20 cellular contexts compared by ENCODE assay signal in genomic region chr2:217959723-217960122, GRCh38. TPM values are rescaled to one million over a fixed set of nuclear protein-coding genes. Genes with fewer than 3 reads are reported as not detected.
A peak's percentile ranks its signal among the peaks of the same experiment; 100 is the strongest.
DNase-seq lines count a peak whose midpoint lies in the region; ATAC-seq, FAIRE-seq and TF ChIP-seq lines count a peak whose summit lies in the region.
"Had no signal": no experiment of that assay in that cellular context is flagged by ENCODE, and none has a peak within 500 bp of the region (broad histone marks: within the 10 kb centered on the region; RNA-seq: fewer than 3 reads in every experiment).

No MANE protein-coding gene starts in this region.

- peak overlapping the region; percentile 8 for H3K4me2 ChIP-seq in astrocyte (ENCODE audit: low read length)

- peaks cover 31% of the 10 kb centered on the region for H3K36me3 Mint-ChIP-seq in astrocyte (ENCODE audit: low read depth, unreplicated experiment)
- H3K36me3 Mint-ChIP-seq: CD8-positive, alpha-beta T cell; naive B cell had no signal

- DNase-seq in astrocyte (ENCODE audit: low read depth) (peak; percentile 31), left ventricle myocardium inferior (no peak), myocyte (ENCODE audit: low read depth) (peak; percentile 76), thoracic aorta (ENCODE audit: low spot score) (peak; percentile 1), NCI-H1417 treated with DMSO at 0.1 percent for 48 hours (lab: John Stamatoyannopoulos, UW) (no peak), NCI-H2196 (lab: John Stamatoyannopoulos, UW; ENCODE audit: unreplicated experiment) (no peak)
- DNase-seq: activated naive CD4-positive, alpha-beta T cell treated with anti-CD3 and anti-CD28 coated beads for 36 hours; activated T-cell treated with anti-CD3 and anti-CD28 coated beads for 4 hours; CD8-positive, alpha-beta T cell; DMS79; naive B cell; NCI-H146; NCI-H226; RPMI8226; SW 1271; upper lobe of left lung had no signal

- H2AFZ ChIP-seq in astrocyte (ENCODE audit: low read depth, low read length), result no peak overlapping the region

- peaks cover 3% of the 10 kb centered on the region for H3K36me3 ChIP-seq in astrocyte (ENCODE audit: insufficient read depth, low read length)
- H3K36me3 ChIP-seq in left ventricle myocardium inferior, result no peaks in the 10 kb centered on the region
- no peaks in the 10 kb centered on the region for H3K36me3 ChIP-seq in thoracic aorta
- H3K36me3 ChIP-seq: upper lobe of left lung had no signal

- H3K4me1 ChIP-seq in astrocyte (ENCODE audit: insufficient read depth, low read length), result peaks cover 15% of the 10 kb centered on the region
- peaks cover 96% of the 10 kb centered on the region for H3K4me1 ChIP-seq in left ventricle myocardium inferior
- peaks cover 29 to 91% of the 10 kb centered on the region in 2 donors for H3K4me1 ChIP-seq in thoracic aorta (ENCODE audit: control insufficient read depth in 1 of 2, low read depth in 2 of 2)

- H3K27ac Mint-ChIP-seq in astrocyte (ENCODE audit: unreplicated experiment), result peak overlapping the region; percentile 95
- H3K27ac Mint-ChIP-seq: activated naive CD4-positive, alpha-beta T cell treated with anti-CD3 and anti-CD28 coated beads for 36 hours; CD8-positive, alpha-beta T cell; naive B cell had no signal

- TF ChIP-seq CTCF in astrocyte (IDR thresholded peaks at IDR 0.05; ENCODE audit: insufficient read depth, low read depth, low read length) (no peak), left ventricle myocardium inferior (IDR thresholded peaks at IDR 0.05; ENCODE audit: borderline replicate concordance) (no peak), thoracic aorta (IDR thresholded peaks at IDR 0.05) (no peak)

- no peak overlapping the region for H3K9ac ChIP-seq in astrocyte (ENCODE audit: low read length)

- H3K27ac ChIP-seq in astrocyte (ENCODE audit: low read depth, low read length) (no peak overlapping the region), left ventricle myocardium inferior (replicated peaks) (peak overlapping the region; percentile 86), thoracic aorta (peak overlapping the region; percentile 88 to 93)
- H3K27ac ChIP-seq: upper lobe of left lung had no signal

- no peak for FAIRE-seq in astrocyte (lab: Jason Lieb, UNC)
- FAIRE-seq: colon had no signal

- H3K27me3 Mint-ChIP-seq in astrocyte (ENCODE audit: low read depth, unreplicated experiment), result no peaks in the 10 kb centered on the region

- intact Hi-C loops in left ventricle myocardium inferior (cut with micrococcal nuclease), result no loop called here

- H3K4me3 Mint-ChIP-seq in astrocyte (ENCODE audit: unreplicated experiment), result no peak overlapping the region
- H3K4me3 Mint-ChIP-seq: activated naive CD4-positive, alpha-beta T cell treated with anti-CD3 and anti-CD28 coated beads for 36 hours; CD8-positive, alpha-beta T cell had no signal

- H3K9me3 Mint-ChIP-seq in astrocyte (ENCODE audit: unreplicated experiment), result no peaks in the 10 kb centered on the region
- H3K9me3 Mint-ChIP-seq: activated naive CD4-positive, alpha-beta T cell treated with anti-CD3 and anti-CD28 coated beads for 36 hours; CD8-positive, alpha-beta T cell; naive B cell had no signal

- H4K20me1 ChIP-seq in astrocyte (ENCODE audit: insufficient read depth, low read length), result peaks cover 56% of the 10 kb centered on the region

- H3K4me3 ChIP-seq in astrocyte (ENCODE audit: insufficient read depth, low read depth, low read length) (no peak overlapping the region), left ventricle myocardium inferior (no peak overlapping the region), thoracic aorta (no peak overlapping the region)
- H3K4me3 ChIP-seq: upper lobe of left lung had no signal

- peaks cover 31% of the 10 kb centered on the region for H3K79me2 ChIP-seq in astrocyte (ENCODE audit: insufficient read depth, low read length)

- H3K9me3 ChIP-seq in astrocyte (ENCODE audit: insufficient read depth, low read depth, low read length) (no peaks in the 10 kb centered on the region), left ventricle myocardium inferior (replicated peaks) (no peaks in the 10 kb centered on the region), thoracic aorta (no peaks in the 10 kb centered on the region)
- H3K9me3 ChIP-seq: upper lobe of left lung had no signal

- H3K27me3 ChIP-seq in astrocyte (ENCODE audit: insufficient read depth, low read length) (no peaks in the 10 kb centered on the region), left ventricle myocardium inferior (ENCODE audit: low read depth) (no peaks in the 10 kb centered on the region), thoracic aorta (replicated peaks; ENCODE audit: insufficient read depth) (no peaks in the 10 kb centered on the region)
- H3K27me3 ChIP-seq: upper lobe of left lung had no signal

- peaks cover 55% of the 10 kb centered on the region for H3K4me1 Mint-ChIP-seq in astrocyte (ENCODE audit: low read depth, unreplicated experiment)

- ATAC-seq in thoracic aorta (ENCODE audit: insufficient number of reproducible peaks, low FRiP score, low read depth) (no peak), GM18907 (IDR thresholded peaks at IDR 0.05; ENCODE audit: unreplicated experiment) (no peak), HG03378 (IDR thresholded peaks at IDR 0.05; ENCODE audit: unreplicated experiment) (no peak)
- ATAC-seq: CD8-positive, alpha-beta T cell; left colon had no signal

RNA-seq across cellular contexts. Expression of gene TNS1, which starts 43.1 kb away (rescaled TPM):
- total RNA-seq in astrocyte (219 and 264 TPM in 2 replicates), left ventricle myocardium inferior (828 TPM), myocyte (106 TPM in 2 replicates), thoracic aorta (1,000 to 10,000 TPM; 1,836 to 2,296 TPM)
- 198 TPM for polyA plus RNA-seq in myocyte (2012)
- total RNA-seq: CD8-positive, alpha-beta T cell had no signal

Comparison
In these comparisons a context has a peak if more than half of its experiments do, and no peak if none do; other contexts are left out.
1. DNase-seq: peak in astrocyte (single experiment), myocyte (single experiment) and thoracic aorta (single experiment); none in left ventricle myocardium inferior (single experiment), NCI-H1417 treated with DMSO at 0.1 percent for 48 hours (single experiment) and NCI-H2196 (single experiment).